In the genomic region with DNA sequence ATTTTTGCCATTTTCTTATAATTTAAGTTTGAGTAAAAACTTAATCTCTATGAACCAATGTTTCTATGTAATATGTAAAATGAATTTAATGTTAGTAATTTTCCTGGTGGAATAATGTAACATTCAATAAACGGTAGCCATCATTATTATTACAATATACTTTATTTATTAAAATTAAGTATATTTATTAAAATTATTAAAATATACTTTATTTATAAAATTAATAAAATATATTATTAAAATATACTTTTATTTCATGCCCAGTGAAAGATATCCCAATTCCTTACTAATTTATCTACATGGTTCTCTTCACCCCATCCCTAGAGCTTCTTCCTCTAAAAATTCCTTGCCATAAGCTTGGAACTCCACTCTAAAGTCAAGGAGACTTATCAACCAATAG, we compare ENCODE assay signal across 8 cellular contexts. TPM values are rescaled to one million over a fixed set of nuclear protein-coding genes. Genes with fewer than 3 reads are reported as not detected.
"Had no signal": no experiment of that assay in that cellular context is flagged by ENCODE, and none has a peak within 500 bp of the region (broad histone marks: within the 10 kb centered on the region; RNA-seq: fewer than 3 reads in every experiment).

No MANE protein-coding gene starts in this region.

- H3K9ac ChIP-seq: GM23248 had no signal

- FAIRE-seq: HTR-8/SVneo, K562 had no signal

- H2AFZ ChIP-seq: GM23248 had no signal

- H3K36me3 ChIP-seq: HAP-1 had no signal

- DNase-seq: GM23248, GOT3, H7, HFFc6, IMR-90 had no signal

- H3K27ac ChIP-seq: GM23248 had no signal

- H3K4me1 ChIP-seq: HAP-1 had no signal

- H3K9me3 ChIP-seq: HAP-1 had no signal

- H3K4me3 ChIP-seq: GM23248, HAP-1, K562 had no signal

RNA-seq across cellular contexts. Expression of gene GLIPR1L1, which starts 6.8 kb away (rescaled TPM):
- polyA plus RNA-seq: GM23248, IMR-90, K562 had no signal
